24 cellular contexts compared by ENCODE assay signal in the genomic region with DNA sequence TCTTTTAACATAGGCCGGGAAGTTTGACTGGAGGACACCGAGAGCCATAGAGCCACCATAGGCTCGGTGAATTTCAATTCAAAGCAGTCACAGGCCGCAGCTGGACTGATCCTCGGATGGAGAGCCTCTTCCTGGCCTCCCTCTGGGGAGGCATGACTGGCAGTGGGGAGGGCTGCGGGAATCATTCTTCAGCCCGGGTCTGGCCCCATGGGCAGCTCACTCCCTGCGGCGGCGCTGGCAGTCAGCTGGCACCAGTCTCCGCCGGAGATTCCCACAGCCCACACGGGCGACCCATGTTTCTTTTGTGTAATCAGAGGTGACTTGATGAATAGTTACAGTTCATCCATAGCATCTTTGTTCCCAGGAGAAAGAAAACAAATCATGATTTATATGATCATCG. TPM values are rescaled to one million over a fixed set of nuclear protein-coding genes. Genes with fewer than 3 reads are reported as not detected.
DNase-seq lines count a peak whose midpoint lies in the region; ATAC-seq, FAIRE-seq and TF ChIP-seq lines count a peak whose summit lies in the region.
"Had no signal": no experiment of that assay in that cellular context is flagged by ENCODE, and none has a peak within 500 bp of the region (broad histone marks: within the 10 kb centered on the region; RNA-seq: fewer than 3 reads in every experiment).

No MANE protein-coding gene starts in this region.

- no peaks in the 10 kb centered on the region for H3K36me3 ChIP-seq in bronchial epithelial cell (ENCODE audit: control insufficient read depth, insufficient read depth, low read length)
- no peaks in the 10 kb centered on the region for H3K36me3 ChIP-seq in testis (ENCODE audit: low read depth, missing control alignments)

- peak overlapping the region; percentile 66 for H3K27ac Mint-ChIP-seq in glutamatergic neuron (ENCODE audit: unreplicated experiment)
- H3K27ac Mint-ChIP-seq: CD4-positive, alpha-beta memory T cell had no signal

- H3K27me3 Mint-ChIP-seq in glutamatergic neuron (ENCODE audit: unreplicated experiment), result peaks cover 9% of the 10 kb centered on the region

- no peaks in the 10 kb centered on the region for H3K9me3 ChIP-seq in testis
- H3K9me3 ChIP-seq: A549 had no signal

- TF ChIP-seq RAD21 in Ishikawa (IDR thresholded peaks at IDR 0.05; ENCODE audit: low read depth), result no peak

- TF ChIP-seq POLR2A in testis (IDR thresholded peaks at IDR 0.05), result no peak

- no peak for ATAC-seq in GM21619 (IDR thresholded peaks at IDR 0.05; ENCODE audit: unreplicated experiment)
- ATAC-seq: A549, HCT116 had no signal

- no peak for DNase-seq in bronchial epithelial cell (ENCODE audit: low read depth)
- no peak for DNase-seq in glutamatergic neuron
- peak; percentile 85 for DNase-seq in testis
- DNase-seq in effector CD4-positive, alpha-beta T cell, result no peak
- no peak for DNase-seq in ACHN
- DNase-seq: 8988T; C1 segment of cervical spinal cord; Calu3; CD4-positive, alpha-beta memory T cell; COR-L47; DMS53; DMS79 treated with DMSO at 0.1 percent for 48 hours; GF-D8; GM23248; H7 had no signal

- no peak overlapping the region for H3K4me3 Mint-ChIP-seq in glutamatergic neuron (ENCODE audit: unreplicated experiment)
- H3K4me3 Mint-ChIP-seq: CD4-positive, alpha-beta memory T cell had no signal

- peaks cover 1% of the 10 kb centered on the region for H3K9me3 Mint-ChIP-seq in glutamatergic neuron (ENCODE audit: unreplicated experiment)
- H3K9me3 Mint-ChIP-seq: CD4-positive, alpha-beta memory T cell had no signal

- H3K4me3 ChIP-seq in bronchial epithelial cell (ENCODE audit: low read depth, low read length) (no peak overlapping the region), testis (no peak overlapping the region)
- H3K4me3 ChIP-seq: A549, GM23248 had no signal

- intact Hi-C loops in testis (cut with DNase I; ENCODE audit: low total_unique reads), result no loop called here

- WGBS in testis, 2 donors, result 79 to 80% methylated on average over 14 to 15 of the region's 15 CpGs

- peaks cover 35% of the 10 kb centered on the region for H3K4me1 Mint-ChIP-seq in glutamatergic neuron (ENCODE audit: low read depth, unreplicated experiment)

- no peaks in the 10 kb centered on the region for H3K27me3 ChIP-seq in bronchial epithelial cell (ENCODE audit: control insufficient read depth, insufficient read depth, low read length)
- no peaks in the 10 kb centered on the region for H3K27me3 ChIP-seq in testis

- TF ChIP-seq CTCF in bronchial epithelial cell (IDR thresholded peaks at IDR 0.05; ENCODE audit: insufficient read depth, low read length, severe bottlenecking) (no peak), glutamatergic neuron (IDR thresholded peaks at IDR 0.05; ENCODE audit: partially characterized antibody, unreplicated experiment) (no peak), testis (IDR thresholded peaks at IDR 0.05) (no peak)

- peaks cover 21% of the 10 kb centered on the region for H3K4me1 ChIP-seq in testis

- H3K27ac ChIP-seq in testis, result peak overlapping the region; percentile 19 to 31
- H3K27ac ChIP-seq: A549, GM23248 had no signal

- peak; percentile 60; the same call in 1 of the 2 replicates for TF ChIP-seq EP300 in Ishikawa (IDR thresholded peaks at IDR 0.05; ENCODE audit: borderline replicate concordance)

- peak; percentile 28 for FAIRE-seq in bronchial epithelial cell (lab: Jason Lieb, UNC)
- FAIRE-seq: A549, GM12891, GM18507, H1 had no signal

- no peaks in the 10 kb centered on the region for H3K36me3 Mint-ChIP-seq in glutamatergic neuron (ENCODE audit: unreplicated experiment)
- H3K36me3 Mint-ChIP-seq: CD4-positive, alpha-beta memory T cell had no signal

- in situ Hi-C loops in ACHN (cut with HindIII; ENCODE audit: low pct_ligation_motif_present, low pct_unique_long_range_greater_than_20kb, low sequenced_read_pairs), result no loop called here

TF ChIP-seq in Ishikawa, 13 proteins besides CTCF, POLR2A, EP300 and RAD21:
- TF ChIP-seq TCF12 (IDR thresholded peaks at IDR 0.05; ENCODE audit: low read depth) (peak; percentile 58), TAF1 (IDR thresholded peaks at IDR 0.05; ENCODE audit: low read depth) (no peak), NFIC (IDR thresholded peaks at IDR 0.05) (peak; percentile 48), YY1 (IDR thresholded peaks at IDR 0.05; ENCODE audit: low read depth) (no peak)

RNA-seq across cellular contexts. Expression of gene ESPN, which starts 10.6 kb away (rescaled TPM):
- 4.5 and 8.4 TPM in 2 replicates for total RNA-seq in bronchial epithelial cell
- 25.7 TPM for total RNA-seq in glutamatergic neuron (ENCODE audit: unreplicated experiment)
- 100 to 1,000 TPM; 396 to 404 TPM for total RNA-seq in testis
- polyA plus RNA-seq in testis (ENCODE audit: insufficient read depth, low read depth, low replicate concordance), result 270 TPM
- total RNA-seq: Daoy, GM23248 had no signal
- polyA plus RNA-seq: BJ, GM23248 had no signal

RNA-seq across cellular contexts. Expression of gene HES2, which starts 15.4 kb away (rescaled TPM):
- total RNA-seq in bronchial epithelial cell, result 98.1 and 116 TPM in 2 replicates
- total RNA-seq in glutamatergic neuron (ENCODE audit: unreplicated experiment), result 54.6 TPM
- total RNA-seq in testis, result 1 to 10 TPM; 2.4 to 5.0 TPM
- 2.6 TPM for polyA plus RNA-seq in testis (ENCODE audit: insufficient read depth, low read depth, low replicate concordance)
- total RNA-seq: Calu3; CD4-positive, alpha-beta memory T cell; Daoy; GM23248 had no signal
- polyA plus RNA-seq: BJ; CD4-positive, alpha-beta memory T cell; GM23248 had no signal

RNA-seq across cellular contexts. Expression of gene TNFRSF25, which starts 30.8 kb away (rescaled TPM):
- total RNA-seq in bronchial epithelial cell, result 20.5 and 30.3 TPM in 2 replicates
- total RNA-seq in glutamatergic neuron (ENCODE audit: unreplicated experiment), result 47.5 TPM
- total RNA-seq in testis, result 10 to 100 TPM; 13.4 to 14.0 TPM
- 6.2 TPM for polyA plus RNA-seq in testis (ENCODE audit: insufficient read depth, low read depth, low replicate concordance)

RNA-seq across cellular contexts. Expression of gene ACOT7, which starts 41.6 kb away (rescaled TPM):
- total RNA-seq in bronchial epithelial cell (88.1 and 89.8 TPM in 2 replicates), glutamatergic neuron (ENCODE audit: unreplicated experiment) (175 TPM), testis (10 to 100 TPM; 50.3 to 52.5 TPM)
- polyA plus RNA-seq in testis (ENCODE audit: insufficient read depth, low read depth, low replicate concordance), result 72.8 TPM

RNA-seq across cellular contexts. Expression of gene PLEKHG5, which starts 56.3 kb away (rescaled TPM):
- total RNA-seq in bronchial epithelial cell (42.9 and 45.2 TPM in 2 replicates), glutamatergic neuron (ENCODE audit: unreplicated experiment) (53.0 TPM), testis (10 to 100 TPM; 13.7 to 16.4 TPM)
- 8.1 TPM for polyA plus RNA-seq in testis (ENCODE audit: insufficient read depth, low read depth, low replicate concordance)

Comparison
In these comparisons a context has a peak if more than half of its experiments do, and no peak if none do; other contexts are left out.
1. RNA of gene ESPN, which starts 10.6 kb away (total RNA-seq): 396 to 404 TPM in testis; 25.7 TPM in glutamatergic neuron (single experiment) and 4.5 to 8.4 TPM in bronchial epithelial cell; every median in the first group is over 10 times any median in the second.